8 cellular contexts compared by ENCODE assay signal in genomic region chr19:14505488-14506239, GRCh38. TPM values are rescaled to one million over a fixed set of nuclear protein-coding genes. Genes with fewer than 3 reads are reported as not detected.
DNase-seq lines count a peak whose midpoint lies in the region; ATAC-seq and TF ChIP-seq lines count a peak whose summit lies in the region.

No MANE protein-coding gene starts in this region.

- TF ChIP-seq POLR2A in breast epithelium (IDR thresholded peaks at IDR 0.05): no peak

- H3K4me3 ChIP-seq in DOHH2 (ENCODE audit: low read length): no peak overlapping the region
- no peak overlapping the region for H3K4me3 ChIP-seq in WERI-Rb-1 (ENCODE audit: low read depth, low read length)
- no peak overlapping the region for H3K4me3 ChIP-seq in breast epithelium
- H3K4me3 ChIP-seq in liver (ENCODE audit: low read depth in 1 of 3, low read length in 3 of 3): no peak overlapping the region

- H3K27ac ChIP-seq in DOHH2 (ENCODE audit: low read depth, low read length) (no peak overlapping the region), WERI-Rb-1 (no peak overlapping the region), breast epithelium (peak overlapping the region; percentile 86 to 92), liver (ENCODE audit: low read depth in 1 of 2, low read length in 2 of 2) (no peak overlapping the region)

- WGBS in liver: 47% methylated on average over 19 of the region's 19 CpGs

- TF ChIP-seq CTCF in DOHH2 (IDR thresholded peaks at IDR 0.05; ENCODE audit: low read depth, low read length, poor library complexity, severe bottlenecking) (peak; percentile 88), WERI-Rb-1 (IDR thresholded peaks at IDR 0.05; ENCODE audit: low read depth, low read length) (peak; percentile 78), breast epithelium (IDR thresholded peaks at IDR 0.05) (peak; percentile 34 to 58 (median 58)), liver (IDR thresholded peaks at IDR 0.05; ENCODE audit: low read depth, low read length, missing input control) (peak; percentile 67)

- H3K27me3 ChIP-seq in DOHH2 (ENCODE audit: control insufficient read depth, low read length): no peaks in the 10 kb centered on the region
- H3K27me3 ChIP-seq in WERI-Rb-1 (ENCODE audit: insufficient read depth, low read depth, severe bottlenecking): no peaks in the 10 kb centered on the region
- no peaks in the 10 kb centered on the region for H3K27me3 ChIP-seq in breast epithelium
- no peaks in the 10 kb centered on the region for H3K27me3 ChIP-seq in liver (ENCODE audit: control insufficient read depth in 4 of 4, insufficient read depth in 4 of 4, low read length in 3 of 4)

- no peak overlapping the region for H3K4me2 ChIP-seq in DOHH2 (ENCODE audit: low read length)

- peak; percentile 38; the same call in 1 of the 2 replicates for TF ChIP-seq RAD21 in Ishikawa (IDR thresholded peaks at IDR 0.05; ENCODE audit: low read depth)
- peak; percentile 21 to 66 for TF ChIP-seq RAD21 in liver (IDR thresholded peaks at IDR 0.05)

- H4K20me1 ChIP-seq in DOHH2 (ENCODE audit: control insufficient read depth, insufficient read depth, low read depth, low read length): no peaks in the 10 kb centered on the region

- H3K9me2 ChIP-seq in DOHH2 (replicated peaks; ENCODE audit: control insufficient read depth, low read length): no peaks in the 10 kb centered on the region

- no peaks in the 10 kb centered on the region for H3F3A ChIP-seq in DOHH2 (ENCODE audit: control insufficient read depth, insufficient read depth)

- no peak overlapping the region for H3K9ac ChIP-seq in liver (ENCODE audit: low read depth in 1 of 2, low read length in 2 of 2)

- H3K4me1 ChIP-seq in DOHH2 (ENCODE audit: control insufficient read depth, low read length) (peaks cover 5% of the 10 kb centered on the region), breast epithelium (peaks cover 0 to 3% of the 10 kb centered on the region in 2 donors), liver (ENCODE audit: control insufficient read depth in 4 of 4, insufficient read depth in 4 of 4, low read length in 3 of 4) (peaks cover 6 to 18% (median 15%) of the 10 kb centered on the region in 4 donors)

- no peak; the same call in 1 of the 2 replicates for TF ChIP-seq EP300 in Ishikawa (IDR thresholded peaks at IDR 0.05; ENCODE audit: borderline replicate concordance)

- ATAC-seq in GM21360 (IDR thresholded peaks at IDR 0.05; ENCODE audit: unreplicated experiment) (no peak), GM21390 (IDR thresholded peaks at IDR 0.05; ENCODE audit: unreplicated experiment) (no peak)

- DNase-seq in WERI-Rb-1 (peak; percentile 63), breast epithelium (ENCODE audit: low spot score in 2 of 2) (peak; percentile 70 to 73)
- DNase-seq in stimulated activated CD8-positive, alpha-beta memory T cell treated with anti-CD3 and anti-CD28 coated beads, Interleukin-4, amount 100 ng/mL, for 24 hours (ENCODE audit: low read depth): peak; percentile 66

- H3K36me3 ChIP-seq in DOHH2 (ENCODE audit: control insufficient read depth, low read length) (no peaks in the 10 kb centered on the region), WERI-Rb-1 (no peaks in the 10 kb centered on the region), breast epithelium (no peaks in the 10 kb centered on the region), liver (ENCODE audit: control insufficient read depth in 4 of 4, insufficient read depth in 3 of 4, low read depth in 1 of 4, low read length in 3 of 4) (no peaks in the 10 kb centered on the region)

- H3K9me3 ChIP-seq in DOHH2 (ENCODE audit: control insufficient read depth, insufficient read depth, low read length) (no peaks in the 10 kb centered on the region), WERI-Rb-1 (ENCODE audit: severe bottlenecking) (no peaks in the 10 kb centered on the region), breast epithelium (no peaks in the 10 kb centered on the region), liver (ENCODE audit: control insufficient read depth in 4 of 4, low read length in 3 of 4) (no peaks in the 10 kb centered on the region)

- H3K79me2 ChIP-seq in DOHH2 (ENCODE audit: control insufficient read depth, low read length): no peaks in the 10 kb centered on the region

- intact Hi-C loops in breast epithelium (cut with DNase I; ENCODE audit: low total_unique reads): no loop called here

TF ChIP-seq in Ishikawa, 13 proteins besides CTCF, POLR2A, EP300 and RAD21:
- TF ChIP-seq ZBTB7A (IDR thresholded peaks at IDR 0.05; ENCODE audit: low read depth) (peak; percentile 30; the same call in 1 of the 2 replicates), TEAD4 (IDR thresholded peaks at IDR 0.05) (peak; percentile 44; the same call in 1 of the 2 replicates), CREB1 (IDR thresholded peaks at IDR 0.05; ENCODE audit: low read depth) (no peak)

TF ChIP-seq in liver, 16 proteins besides CTCF, POLR2A, EP300 and RAD21:
- no peak for TF ChIP-seq FOXA1 (IDR thresholded peaks at IDR 0.05)
- no peak for TF ChIP-seq FOXA2 (IDR thresholded peaks at IDR 0.05)
- no peak for TF ChIP-seq NR2F2 (IDR thresholded peaks at IDR 0.05)
- no peak for TF ChIP-seq MAX (IDR thresholded peaks at IDR 0.05)
- TF ChIP-seq JUND (IDR thresholded peaks at IDR 0.05): no peak
- no peak for TF ChIP-seq HNF4G (IDR thresholded peaks at IDR 0.05)
- TF ChIP-seq SP1 (IDR thresholded peaks at IDR 0.05): no peak
TF ChIP-seq in liver: peak in this region for 0.

RNA-seq across cellular contexts. Expression of gene GIPC1, which starts 9.7 kb away (rescaled TPM):
- total RNA-seq in breast epithelium: 10 to 100 TPM; 48.8 to 79.0 (median 72.0) TPM
- 10 to 100 TPM; 18.4 to 31.7 TPM for total RNA-seq in liver
- 10 to 100 TPM; 19.4 to 34.5 TPM for polyA plus RNA-seq in liver

RNA-seq across cellular contexts. Expression of gene DNAJB1, which starts 12.5 kb away (rescaled TPM):
- total RNA-seq in breast epithelium (100 to 1,000 TPM in 2 of 3 donors, 10 to 100 TPM in 1; 59.0 to 166 (median 102) TPM), liver (10 to 100 TPM; 32.5 to 43.0 TPM)
- polyA plus RNA-seq in liver: 10 to 100 TPM; 29.4 to 36.5 TPM

RNA-seq across cellular contexts. Expression of gene TECR, which starts 23.7 kb away (rescaled TPM):
- total RNA-seq in breast epithelium (10 to 100 TPM; 36.1 to 66.9 (median 43.4) TPM), liver (10 to 100 TPM; 26.4 to 35.3 TPM)
- polyA plus RNA-seq in liver: 100 to 1,000 TPM in 1 of 2 donors, 10 to 100 TPM in 1; 86.3 to 157 TPM

RNA-seq across cellular contexts. Expression of gene PTGER1, which starts 30.5 kb away (rescaled TPM):
- total RNA-seq in breast epithelium (1 to 10 TPM in 1 of 3 donors, under 1 TPM in 1, not detected in 1; 0.48 to 1.3 TPM), liver (under 1 TPM in 1 of 2 donors, not detected in 1; 0.42 TPM)
- under 1 TPM; 0.15 to 0.22 TPM for polyA plus RNA-seq in liver

Comparison
In these comparisons a context has a peak if more than half of its experiments do, and no peak if none do; other contexts are left out.
1. H3K27ac ChIP-seq: peak in breast epithelium (2 of 2); none in DOHH2 (single experiment), WERI-Rb-1 (single experiment) and liver (0 of 2).
2. Peak in every context shown above with its lines, with median percentiles within 50 percentile points of each other: CTCF ChIP-seq and DNase-seq.